ENCODE assay signal across 8 cellular contexts in genomic region chr19:41597600-41598041, GRCh38. TPM values are rescaled to one million over a fixed set of nuclear protein-coding genes. Genes with fewer than 3 reads are reported as not detected.
DNase-seq lines count a peak whose midpoint lies in the region; ATAC-seq, FAIRE-seq and TF ChIP-seq lines count a peak whose summit lies in the region.

No MANE protein-coding gene starts in this region.

- H3K27me3 ChIP-seq in DOHH2 (ENCODE audit: control insufficient read depth, low read length) (peaks cover 21% of the 10 kb centered on the region), esophagus muscularis mucosa (peaks cover 0 to 46% (median 5%) of the 10 kb centered on the region in 4 donors)

- TF ChIP-seq CTCF in DOHH2 (IDR thresholded peaks at IDR 0.05; ENCODE audit: low read depth, low read length, poor library complexity, severe bottlenecking): peak; percentile 99
- TF ChIP-seq CTCF in esophagus muscularis mucosa (IDR thresholded peaks at IDR 0.05): peak; percentile 73 to 91 (median 73)
- TF ChIP-seq CTCF in natural killer cell (IDR thresholded peaks at IDR 0.05): peak; percentile 91

- H3K36me3 ChIP-seq in DOHH2 (ENCODE audit: control insufficient read depth, low read length): no peaks in the 10 kb centered on the region
- H3K36me3 ChIP-seq in esophagus muscularis mucosa: no peaks in the 10 kb centered on the region

- H3K4me2 ChIP-seq in DOHH2 (ENCODE audit: low read length): 0 out of 2 replicates have a peak overlapping the region, but pooled peaks have one; percentile 22

- DNase-seq in HTR-8/SVneo (ENCODE audit: insufficient read length, low spot score) (peak; percentile 81), OCI-M2 (lab: John Stamatoyannopoulos, UW; ENCODE audit: unreplicated experiment) (peak; percentile 37), activated T-cell treated with anti-CD3 and anti-CD28 coated beads for 1 hour (ENCODE audit: low read depth) (peak; percentile 65), esophagus muscularis mucosa (ENCODE audit: extremely low spot score) (no peak), natural killer cell (peak; percentile 54)
- DNase-seq in stimulated activated naive CD4-positive, alpha-beta T cell (lab: John Stamatoyannopoulos, UW): peak; percentile 34 to 80 (median 66)

- no peak for TF ChIP-seq EP300 in esophagus muscularis mucosa (IDR thresholded peaks at IDR 0.05)

- FAIRE-seq in HTR-8/SVneo (lab: Jason Lieb, UNC): peak; percentile 92

- no peaks in the 10 kb centered on the region for H3K79me2 ChIP-seq in DOHH2 (ENCODE audit: control insufficient read depth, low read length)

- no peak overlapping the region for H3K4me3 ChIP-seq in DOHH2 (ENCODE audit: low read length)
- H3K4me3 ChIP-seq in esophagus muscularis mucosa: no peak overlapping the region

- no peaks in the 10 kb centered on the region for H3K9me2 ChIP-seq in DOHH2 (replicated peaks; ENCODE audit: control insufficient read depth, low read length)

- TF ChIP-seq POLR2A in esophagus muscularis mucosa (IDR thresholded peaks at IDR 0.05; ENCODE audit: low read depth): no peak

- H3K27ac ChIP-seq in DOHH2 (ENCODE audit: low read depth, low read length): no peak overlapping the region
- H3K27ac ChIP-seq in esophagus muscularis mucosa (replicated peaks in 1 of 4): no peak overlapping the region

- ATAC-seq in natural killer cell: peak; percentile 87 to 91 (median 87)
- ATAC-seq in GM21786 (IDR thresholded peaks at IDR 0.05; ENCODE audit: unreplicated experiment): no peak

- H3K9me3 Mint-ChIP-seq in natural killer cell: no peaks in the 10 kb centered on the region

- H3K36me3 Mint-ChIP-seq in natural killer cell: no peaks in the 10 kb centered on the region

- peak overlapping the region in 1 of 2 donors; percentile 54 for H3K27ac Mint-ChIP-seq in natural killer cell

- 8% methylated on average over 10 of the region's 10 CpGs for WGBS in esophagus muscularis mucosa

- intact Hi-C loops in esophagus muscularis mucosa (cut with DNase I) (no loop called here), natural killer cell (cut with micrococcal nuclease) (loop anchor here (1.0 kb wide), 1 partner anchor 148 kb away; no protein-coding TSS in a partner anchor)

- peak overlapping the region; percentile 19 for H3K4me3 Mint-ChIP-seq in natural killer cell

- H3K4me1 ChIP-seq in DOHH2 (ENCODE audit: control insufficient read depth, low read length): peaks cover 5% of the 10 kb centered on the region
- no peaks in the 10 kb centered on the region for H3K4me1 ChIP-seq in esophagus muscularis mucosa

- peaks cover 31% of the 10 kb centered on the region in 2 donors for H3K27me3 Mint-ChIP-seq in natural killer cell (ENCODE audit: low read depth in 2 of 2)

- no peaks in the 10 kb centered on the region for H3K9me3 ChIP-seq in DOHH2 (ENCODE audit: control insufficient read depth, insufficient read depth, low read length)
- peaks cover 0 to 1% (median under 1%) of the 10 kb centered on the region in 4 donors for H3K9me3 ChIP-seq in esophagus muscularis mucosa

- no peaks in the 10 kb centered on the region for H3F3A ChIP-seq in DOHH2 (ENCODE audit: control insufficient read depth, insufficient read depth)

- peaks cover 6 to 12% of the 10 kb centered on the region in 2 donors for H3K4me1 Mint-ChIP-seq in natural killer cell

- no peaks in the 10 kb centered on the region for H4K20me1 ChIP-seq in DOHH2 (ENCODE audit: control insufficient read depth, insufficient read depth, low read depth, low read length)

RNA-seq across cellular contexts. Expression of gene CEACAM21, which starts 21.7 kb away (rescaled TPM):
- total RNA-seq in esophagus muscularis mucosa (1 to 10 TPM in 1 of 4 donors, under 1 TPM in 1, not detected in 2; 0.83 to 1.8 TPM), natural killer cell (10 to 100 TPM; 26.8 to 46.6 (median 33.6) TPM)

RNA-seq across cellular contexts. Expression of gene CEACAM4, which starts 29.3 kb away (rescaled TPM):
- total RNA-seq in esophagus muscularis mucosa (1 to 10 TPM in 2 of 4 donors, under 1 TPM in 2; 0.46 to 3.3 (median 1.1) TPM), natural killer cell (1 to 10 TPM in 1 of 3 donors, under 1 TPM in 2; 0.52 to 1.1 (median 0.78) TPM)

Comparison
In these comparisons a context has a peak if more than half of its experiments do, and no peak if none do; other contexts are left out.
1. RNA of gene CEACAM21, which starts 21.7 kb away (total RNA-seq): 26.8 to 46.6 TPM in natural killer cell; 0.83 to 1.8 TPM in esophagus muscularis mucosa; every median in the first group is over 4 times any median in the second.
2. Peak in every context shown above with its lines, with median percentiles within 50 percentile points of each other: CTCF ChIP-seq.